ENCODE assay signal across 8 cellular contexts in the genomic region with DNA sequence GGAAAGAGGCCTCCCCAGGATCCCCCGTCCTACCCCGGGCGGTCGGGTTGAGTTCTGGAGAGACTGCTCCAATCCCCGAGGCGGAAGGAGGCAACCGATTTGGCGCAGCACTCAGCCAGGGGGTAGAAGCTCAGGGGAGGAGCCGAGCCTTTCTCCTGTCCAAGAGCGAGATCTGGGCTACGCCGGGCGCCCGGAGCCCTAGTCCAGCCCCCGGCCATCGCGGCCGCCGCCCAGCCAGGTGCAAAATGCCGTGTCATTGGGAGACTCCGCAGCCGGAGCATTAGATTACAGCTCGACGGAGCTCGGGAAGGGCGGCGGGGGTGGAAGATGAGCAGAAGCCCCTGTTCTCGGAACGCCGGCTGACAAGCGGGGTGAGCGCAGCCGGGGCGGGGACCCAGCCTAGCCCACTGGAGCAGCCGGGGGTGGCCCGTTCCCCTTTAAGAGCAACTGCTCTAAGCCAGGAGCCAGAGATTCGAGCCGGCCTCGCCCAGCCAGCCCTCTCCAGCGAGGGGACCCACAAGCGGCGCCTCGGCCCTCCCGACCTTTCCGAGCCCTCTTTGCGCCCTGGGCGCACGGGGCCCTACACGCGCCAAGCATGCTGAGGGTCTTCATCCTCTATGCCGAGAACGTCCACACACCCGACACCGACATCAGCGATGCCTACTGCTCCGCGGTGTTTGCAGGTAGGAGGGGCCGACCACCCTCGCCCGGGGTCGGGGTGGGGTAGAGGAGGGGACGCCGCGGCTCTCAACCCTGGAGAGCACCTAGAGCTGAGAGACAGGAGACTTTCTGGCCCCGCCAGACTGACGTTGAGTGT. TPM values are rescaled to one million over a fixed set of nuclear protein-coding genes. Genes with fewer than 3 reads are reported as not detected.
DNase-seq lines count a peak whose midpoint lies in the region; ATAC-seq, FAIRE-seq and TF ChIP-seq lines count a peak whose summit lies in the region.

A gene (plus strand): TSS at position 158 of the 817 bp plus-strand sequence.

- H3K27me3 ChIP-seq in colonic mucosa, result peaks cover 10% of the 10 kb centered on the region
- peaks cover 0 to 28% of the 10 kb centered on the region in 2 donors for H3K27me3 ChIP-seq in left lung
- peaks cover 0 to 27% (median 16%) of the 10 kb centered on the region in 3 donors for H3K27me3 ChIP-seq in stomach

- H3K9ac ChIP-seq in colonic mucosa (ENCODE audit: low read depth in 2 of 2, low read length in 2 of 2), result peak within 1 kb of the TSS; percentile 35 to 56

- H3K4me1 ChIP-seq in colonic mucosa, result peaks cover 4% of the 10 kb centered on the region
- H3K4me1 ChIP-seq in left lung, result peaks cover 16 to 81% of the 10 kb centered on the region in 2 donors
- peaks cover 28 to 66% (median 50%) of the 10 kb centered on the region in 4 donors for H3K4me1 ChIP-seq in stomach

- TF ChIP-seq POLR2A in stomach (IDR thresholded peaks at IDR 0.05), result no peak

- FAIRE-seq in HTR-8/SVneo (lab: Jason Lieb, UNC), result no peak

- DNase-seq in DMS153 (lab: John Stamatoyannopoulos, UW) (peak; percentile 38), NCI-H460 (ENCODE audit: extremely low read depth, low read depth) (peak; percentile 40), colonic mucosa (no peak), left lung (peak; percentile 70 to 94), stomach (peak; percentile 47), HTR-8/SVneo (ENCODE audit: insufficient read length, low spot score) (no peak)

- H3K27ac ChIP-seq in colonic mucosa, result peak within 1 kb of the TSS; percentile 2
- H3K27ac ChIP-seq in left lung, result peak within 1 kb of the TSS in 1 of 2 donors; percentile 87
- H3K27ac ChIP-seq in stomach, result peak within 1 kb of the TSS in 4 of 5 donors; percentile 65 to 80 (median 70)

- H3K9me3 ChIP-seq in colonic mucosa (no peaks in the 10 kb centered on the region), left lung (no peaks in the 10 kb centered on the region), stomach (no peaks in the 10 kb centered on the region)

- TF ChIP-seq CTCF in colonic mucosa (IDR thresholded peaks at IDR 0.05), result no peak
- TF ChIP-seq CTCF in left lung (IDR thresholded peaks at IDR 0.05), result no peak
- no peak for TF ChIP-seq CTCF in stomach (IDR thresholded peaks at IDR 0.05)

- no peak for TF ChIP-seq EP300 in stomach (IDR thresholded peaks at IDR 0.05)

- H3K4me3 ChIP-seq in colonic mucosa (peak within 1 kb of the TSS; percentile 36), left lung (peak within 1 kb of the TSS; percentile 33 to 65), stomach (peak within 1 kb of the TSS; percentile 54 to 64 (median 61))

- peak; percentile 72 for ATAC-seq in left lung
- no peak for ATAC-seq in GM19035 (IDR thresholded peaks at IDR 0.05; ENCODE audit: unreplicated experiment)
- ATAC-seq in HG03175 (IDR thresholded peaks at IDR 0.05; ENCODE audit: unreplicated experiment), result no peak

- WGBS in stomach, 5 donors, result 1 to 6% (median 1%) methylated on average over 48 to 66 of the region's 66 CpGs

- H3K36me3 ChIP-seq in colonic mucosa (no peaks in the 10 kb centered on the region), left lung (no peaks in the 10 kb centered on the region), stomach (no peaks in the 10 kb centered on the region)

- intact Hi-C loops in colonic mucosa (cut with DNase I), result no loop called here
- intact Hi-C loops in left lung (cut with DNase I), result no loop called here
- intact Hi-C loops in stomach (cut with DNase I; ENCODE audit: low total_unique reads), result no loop called here

RNA-seq across cellular contexts. Expression of the gene that starts here (rescaled TPM):
- total RNA-seq in NCI-H460 (2014; rRNA removed; shearing (Covaris generic)), result 3.4 and 3.9 TPM in 2 replicates
- polyA plus RNA-seq in NCI-H460 (2014; cell fraction: nucleus; rRNA removed), result 1.9 and 2.1 TPM in 2 replicates
- total RNA-seq in colonic mucosa, result 1 to 10 TPM; 2.4 to 7.5 TPM
- total RNA-seq in left lung, result 10 to 100 TPM; 24.5 to 71.4 TPM
- total RNA-seq in stomach, result 10 to 100 TPM in 3 of 5 donors, 1 to 10 TPM in 2; 5.8 to 13.4 (median 11.1) TPM
- polyA plus RNA-seq in stomach, result 1 to 10 TPM; 2.1 to 4.3 (median 2.2) TPM

Comparison
In these comparisons a context has a peak if more than half of its experiments do, and no peak if none do; other contexts are left out.
1. DNase-seq: peak in DMS153 (single experiment), NCI-H460 (single experiment), left lung (2 of 2) and stomach (single experiment); none in colonic mucosa (single experiment) and HTR-8/SVneo (single experiment).
2. Peak in every context shown above with its lines, with median percentiles within 50 percentile points of each other: H3K4me3 ChIP-seq.